ENCODE assay signal across 20 cellular contexts in genomic region chr1:234102591-234102990, GRCh38.
DNase-seq lines count a peak whose midpoint lies in the region; ATAC-seq and TF ChIP-seq lines count a peak whose summit lies in the region.
"Had no signal": no experiment of that assay in that cellular context is flagged by ENCODE, and none has a peak within 500 bp of the region (broad histone marks: within the 10 kb centered on the region; RNA-seq: fewer than 3 reads in every experiment).

No MANE protein-coding gene starts in this region.

- peaks cover 0 to 16% of the 10 kb centered on the region in 2 donors for H3K27me3 ChIP-seq in left lung

- peak; percentile 25 for ATAC-seq in left lung
- no peak for ATAC-seq in HG02938 (IDR thresholded peaks at IDR 0.05; ENCODE audit: unreplicated experiment)
- ATAC-seq: left lobe of liver; stimulated activated effector memory CD8-positive, alpha-beta T cell treated with anti-CD3 and anti-CD28 coated beads, Interleukin-12 subunit alpha, Interleukin-12 subunit beta, amount 100 ng/mL, for 72 hours; WTC11 had no signal

- H3K27ac ChIP-seq in left lung: no peak overlapping the region
- H3K27ac ChIP-seq: esophagus muscularis mucosa, GM23248 had no signal

- intact Hi-C loops in left lung (cut with DNase I): no loop called here

- H3K36me3 ChIP-seq in left lung: no peaks in the 10 kb centered on the region
- H3K36me3 ChIP-seq: esophagus muscularis mucosa, thoracic aorta had no signal

- TF ChIP-seq CTCF in left lung (IDR thresholded peaks at IDR 0.05): no peak

- peaks cover 0 to 4% of the 10 kb centered on the region in 2 donors for H3K4me1 ChIP-seq in left lung
- H3K4me1 ChIP-seq: Caco-2, esophagus muscularis mucosa had no signal

- DNase-seq in DMS 273 (lab: John Stamatoyannopoulos, UW; ENCODE audit: unreplicated experiment): peak; percentile 87
- DNase-seq in Kasumi-1 (lab: John Stamatoyannopoulos, UW): peak; percentile 65 to 80
- peak; percentile 17 for DNase-seq in NCI-H69 (lab: John Stamatoyannopoulos, UW)
- DNase-seq in left lung: no peak
- no peak for DNase-seq in GF-D8 (lab: John Stamatoyannopoulos, UW)
- no peak for DNase-seq in NCI-H2196 treated with DMSO at 0.1 percent for 48 hours (lab: John Stamatoyannopoulos, UW; ENCODE audit: unreplicated experiment)
- DNase-seq: activated CD4-positive, alpha-beta memory T cell treated with anti-CD3 and anti-CD28 coated beads, Interleukin-2, amount 10 ng/mL, durations not matched to agents 7 days and 5 days; activated naive CD4-positive, alpha-beta T cell; Caco-2; cerebellar nuclear complex; effector memory CD4-positive, alpha-beta T cell; GM23248; Karpas-422; NCI-H1436 had no signal

- H3K9me3 ChIP-seq in left lung: no peaks in the 10 kb centered on the region
- H3K9me3 ChIP-seq: Caco-2, thoracic aorta had no signal

- no peak overlapping the region for H3K4me3 ChIP-seq in left lung
- H3K4me3 ChIP-seq: esophagus muscularis mucosa, GM23248, thoracic aorta had no signal

Comparison
In these comparisons a context has a peak if more than half of its experiments do, and no peak if none do; other contexts are left out.
1. DNase-seq: peak in DMS 273 (single experiment), Kasumi-1 (2 of 2) and NCI-H69 (single experiment); none in left lung (0 of 2), GF-D8 (single experiment) and NCI-H2196 treated with DMSO at 0.1 percent for 48 hours (single experiment).